Comparison of ENCODE assay signal across 1 cellular context in the genomic region with DNA sequence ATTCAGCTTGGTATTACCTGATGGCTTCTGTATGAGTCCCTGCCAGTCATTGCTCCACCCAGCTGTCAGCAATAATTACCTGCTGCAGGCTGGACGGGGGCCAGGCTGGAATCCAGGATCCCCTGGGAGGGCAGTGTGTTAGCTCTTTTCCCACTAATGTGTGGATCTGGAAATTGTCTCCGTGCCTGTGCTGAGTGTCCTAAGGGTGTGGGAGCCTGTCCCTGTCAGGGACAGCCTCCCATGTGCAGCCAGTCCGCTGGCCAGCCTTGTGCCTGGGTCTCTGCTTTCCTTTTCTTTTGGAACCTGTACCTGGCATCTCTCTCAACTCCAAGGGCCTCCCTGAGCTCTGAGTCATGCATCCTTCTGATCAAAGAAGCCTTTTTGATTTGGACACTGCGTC.
TF ChIP-seq lines count a peak whose summit lies in the region.

No MANE protein-coding gene starts in this region.

TF ChIP-seq in SK-N-SH treated with all-trans-retinoic acid at 6 μM for 48 hours, 23 proteins besides CTCF, POLR2A, EP300 and RAD21 (continued from another document):
- TF ChIP-seq, protein P1, sequence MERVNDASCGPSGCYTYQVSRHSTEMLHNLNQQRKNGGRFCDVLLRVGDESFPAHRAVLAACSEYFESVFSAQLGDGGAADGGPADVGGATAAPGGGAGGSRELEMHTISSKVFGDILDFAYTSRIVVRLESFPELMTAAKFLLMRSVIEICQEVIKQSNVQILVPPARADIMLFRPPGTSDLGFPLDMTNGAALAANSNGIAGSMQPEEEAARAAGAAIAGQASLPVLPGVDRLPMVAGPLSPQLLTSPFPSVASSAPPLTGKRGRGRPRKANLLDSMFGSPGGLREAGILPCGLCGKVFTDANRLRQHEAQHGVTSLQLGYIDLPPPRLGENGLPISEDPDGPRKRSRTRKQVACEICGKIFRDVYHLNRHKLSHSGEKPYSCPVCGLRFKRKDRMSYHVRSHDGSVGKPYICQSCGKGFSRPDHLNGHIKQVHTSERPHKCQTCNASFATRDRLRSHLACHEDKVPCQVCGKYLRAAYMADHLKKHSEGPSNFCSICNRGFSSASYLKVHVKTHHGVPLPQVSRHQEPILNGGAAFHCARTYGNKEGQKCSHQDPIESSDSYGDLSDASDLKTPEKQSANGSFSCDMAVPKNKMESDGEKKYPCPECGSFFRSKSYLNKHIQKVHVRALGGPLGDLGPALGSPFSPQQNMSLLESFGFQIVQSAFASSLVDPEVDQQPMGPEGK (CRISPR knock-in tag; IDR thresholded peaks at IDR 0.05; ENCODE audit: borderline replicate concordance), result no peak
- no peak for TF ChIP-seq OSR1 (CRISPR knock-in tag; IDR thresholded peaks at IDR 0.05)
- no peak for TF ChIP-seq ARNTL (CRISPR knock-in tag; IDR thresholded peaks at IDR 0.05; ENCODE audit: borderline replicate concordance, low read depth)
